25 cellular contexts compared by ENCODE assay signal in genomic region chr14:54377501-54377900, GRCh38.
"Had no signal": no experiment of that assay in that cellular context is flagged by ENCODE, and none has a peak within 500 bp of the region (broad histone marks: within the 10 kb centered on the region; RNA-seq: fewer than 3 reads in every experiment).

No MANE protein-coding gene starts in this region.

- H3K9ac ChIP-seq: SK-N-SH had no signal

- ATAC-seq: activated T-cell treated with anti-CD3 and anti-CD28 coated beads, Interleukin-2, amount 50 U/mL, for 72 hours had no signal

- H3K4me3 ChIP-seq: cardiac muscle cell, Peyer's patch, SJCRH30 had no signal

- H3K4me1 ChIP-seq: Peyer's patch had no signal

- H3K36me3 Mint-ChIP-seq: activated naive CD4-positive, alpha-beta T cell treated with anti-CD3 and anti-CD28 coated beads, Interleukin-2, amount 10 ng/mL, durations not matched to agents 7 days and 5 days; activated naive CD8-positive, alpha-beta T cell treated with anti-CD3 and anti-CD28 coated beads for 36 hours had no signal

- DNase-seq: activated B cell treated with CpG ODN at 0.5 μM for 24 hours; activated CD4-positive, alpha-beta memory T cell treated with anti-CD3 and anti-CD28 coated beads, Interleukin-2, amount 10 ng/mL, durations not matched to agents 7 days and 5 days; activated CD4-positive, alpha-beta T cell treated with anti-CD3 and anti-CD28 coated beads, Interleukin-2, amount 50 U/mL, for 1 hour; activated gamma-delta T cell treated with Interleukin-2 at 50 U/mL for 16 hours; activated naive CD4-positive, alpha-beta T cell treated with anti-CD3 and anti-CD28 coated beads, Interleukin-2, amount 10 ng/mL, durations not matched to agents 7 days and 5 days; activated naive CD8-positive, alpha-beta T cell treated with anti-CD3 and anti-CD28 coated beads for 36 hours; activated T-cell treated with anti-CD3 and anti-CD28 coated beads, Interleukin-2, amount 50 U/mL, for 72 hours; brain microvascular endothelial cell; Kasumi-1; KBM-7; NCI-H1105 treated with DMSO at 0.1 percent for 48 hours; NCI-H1436 treated with DMSO at 0.1 percent for 48 hours; NCI-H187 treated with DMSO at 0.1 percent for 48 hours; NCI-H2081 treated with DMSO at 0.1 percent for 48 hours; NCI-H2171 treated with DMSO at 0.1 percent for 48 hours; NCI-H226; NCI-H526 treated with DMSO at 0.1 percent for 48 hours; OCI-M1; Peyer's patch; Right ventricle myocardium superior; SJCRH30; SK-N-SH had no signal

- H3K4me2 ChIP-seq: SK-N-SH had no signal

- H3K9me3 ChIP-seq: Peyer's patch, SJCRH30, SK-N-SH had no signal

- H3K27me3 ChIP-seq: cardiac muscle cell, Peyer's patch, SJCRH30 had no signal

- H3K27ac Mint-ChIP-seq: activated B cell treated with CpG ODN at 0.5 μM for 24 hours; activated CD4-positive, alpha-beta memory T cell treated with anti-CD3 and anti-CD28 coated beads, Interleukin-2, amount 10 ng/mL, durations not matched to agents 7 days and 5 days; activated naive CD4-positive, alpha-beta T cell treated with anti-CD3 and anti-CD28 coated beads, Interleukin-2, amount 10 ng/mL, durations not matched to agents 7 days and 5 days; activated naive CD8-positive, alpha-beta T cell treated with anti-CD3 and anti-CD28 coated beads for 36 hours; activated T-cell treated with anti-CD3 and anti-CD28 coated beads, Interleukin-2, amount 50 U/mL, for 72 hours; activated T-helper 2 cell treated with anti-CD3 and anti-CD28 coated beads, Interferon-gamma antibody, Interleukin-2, Interleukin-4, amounts not matched to agents 10 μg/mL and 5 μg/mL and 100 μg/mL, durations not matched to agents 14 hours and 24 hours and 36 hours had no signal

- H3K36me3 ChIP-seq: brain microvascular endothelial cell, cardiac muscle cell, Peyer's patch, SJCRH30 had no signal

- H3K4me1 Mint-ChIP-seq: activated CD4-positive, alpha-beta memory T cell treated with anti-CD3 and anti-CD28 coated beads, Interleukin-2, amount 10 ng/mL, durations not matched to agents 7 days and 5 days; activated naive CD4-positive, alpha-beta T cell treated with anti-CD3 and anti-CD28 coated beads, Interleukin-2, amount 10 ng/mL, durations not matched to agents 7 days and 5 days; activated naive CD8-positive, alpha-beta T cell treated with anti-CD3 and anti-CD28 coated beads for 36 hours had no signal

- H3K9me3 Mint-ChIP-seq: activated CD4-positive, alpha-beta memory T cell treated with anti-CD3 and anti-CD28 coated beads, Interleukin-2, amount 10 ng/mL, durations not matched to agents 7 days and 5 days; activated naive CD4-positive, alpha-beta T cell treated with anti-CD3 and anti-CD28 coated beads, Interleukin-2, amount 10 ng/mL, durations not matched to agents 7 days and 5 days; activated T-cell treated with anti-CD3 and anti-CD28 coated beads, Interleukin-2, amount 50 U/mL, for 72 hours; activated T-helper 2 cell treated with anti-CD3 and anti-CD28 coated beads, Interferon-gamma antibody, Interleukin-2, Interleukin-4, amounts not matched to agents 10 μg/mL and 5 μg/mL and 100 μg/mL, durations not matched to agents 14 hours and 24 hours and 36 hours had no signal

- H3K4me3 Mint-ChIP-seq: activated B cell treated with CpG ODN at 0.5 μM for 24 hours; activated CD4-positive, alpha-beta memory T cell treated with anti-CD3 and anti-CD28 coated beads, Interleukin-2, amount 10 ng/mL, durations not matched to agents 7 days and 5 days; activated naive CD4-positive, alpha-beta T cell treated with anti-CD3 and anti-CD28 coated beads, Interleukin-2, amount 10 ng/mL, durations not matched to agents 7 days and 5 days; activated naive CD8-positive, alpha-beta T cell treated with anti-CD3 and anti-CD28 coated beads for 36 hours; activated T-cell treated with anti-CD3 and anti-CD28 coated beads, Interleukin-2, amount 50 U/mL, for 72 hours had no signal

- H3K27ac ChIP-seq: brain microvascular endothelial cell, cardiac muscle cell, Peyer's patch, RWPE1, SJCRH30 had no signal
